Comparison of ENCODE assay signal across 19 cellular contexts in the genomic region with DNA sequence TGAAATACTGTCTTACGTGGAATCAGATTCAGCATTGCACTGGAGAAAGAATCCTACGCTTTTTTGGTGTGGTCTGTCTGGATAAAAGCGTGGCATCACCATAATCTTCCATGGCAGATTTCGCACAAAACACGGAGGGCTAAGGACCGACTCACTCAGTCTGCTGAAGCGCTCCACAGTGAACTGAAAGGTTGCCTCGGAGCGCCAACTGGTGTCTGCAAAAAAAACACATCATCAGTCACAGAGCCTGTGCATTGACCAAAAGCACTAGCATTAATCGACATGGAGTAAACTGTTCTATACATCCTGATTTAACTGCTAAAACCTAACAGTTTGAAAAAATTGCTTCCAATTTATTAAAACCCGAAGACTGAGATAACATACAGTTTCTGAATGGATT. TPM values are rescaled to one million over a fixed set of nuclear protein-coding genes. Genes with fewer than 3 reads are reported as not detected.
DNase-seq lines count a peak whose midpoint lies in the region; ATAC-seq and TF ChIP-seq lines count a peak whose summit lies in the region.
"Had no signal": no experiment of that assay in that cellular context is flagged by ENCODE, and none has a peak within 500 bp of the region (broad histone marks: within the 10 kb centered on the region; RNA-seq: fewer than 3 reads in every experiment).

No MANE protein-coding gene starts in this region.

- no peak for ATAC-seq in activated T-cell treated with anti-CD3 and anti-CD28 coated beads, Interleukin-2, amount 50 U/mL, for 4 hours
- ATAC-seq in T-helper 17 cell (no peak), GM18519 (IDR thresholded peaks at IDR 0.05; ENCODE audit: low FRiP score, unreplicated experiment) (no peak)
- ATAC-seq: HCT116 had no signal

- H3K4me3 Mint-ChIP-seq in activated T-cell treated with anti-CD3 and anti-CD28 coated beads, Interleukin-2, amount 50 U/mL, for 24 hours, result no peak overlapping the region
- H3K4me3 Mint-ChIP-seq in activated T-cell treated with anti-CD3 and anti-CD28 coated beads, Interleukin-2, amount 50 U/mL, for 4 hours, result no peak overlapping the region
- no peak overlapping the region for H3K4me3 Mint-ChIP-seq in T-helper 17 cell
- H3K4me3 Mint-ChIP-seq in endodermal cell, result no peak overlapping the region
- H3K4me3 Mint-ChIP-seq: CD14-positive monocyte had no signal

- H3K27ac ChIP-seq in endodermal cell (ENCODE audit: low read depth, low read length) (no peak overlapping the region), colonic mucosa (no peak overlapping the region)
- H3K27ac ChIP-seq: RWPE1 had no signal

- no peaks in the 10 kb centered on the region for H3K9me3 Mint-ChIP-seq in activated T-cell treated with anti-CD3 and anti-CD28 coated beads, Interleukin-2, amount 50 U/mL, for 24 hours
- no peaks in the 10 kb centered on the region for H3K9me3 Mint-ChIP-seq in activated T-cell treated with anti-CD3 and anti-CD28 coated beads, Interleukin-2, amount 50 U/mL, for 4 hours
- H3K9me3 Mint-ChIP-seq in endodermal cell, result no peaks in the 10 kb centered on the region
- H3K9me3 Mint-ChIP-seq: CD14-positive monocyte had no signal

- WGBS in endodermal cell (ENCODE audit: insufficient coverage in 1 of 2, insufficient read length in 1 of 2), 2 experiments, result 92 to 95% methylated on average over 10 to 11 of the region's 11 CpGs

- H3K9me3 ChIP-seq in T-helper 17 cell (ENCODE audit: control insufficient read depth, low read length, poor library complexity, severe bottlenecking) (no peaks in the 10 kb centered on the region), endodermal cell (ENCODE audit: control insufficient read depth, low read length) (no peaks in the 10 kb centered on the region), colonic mucosa (no peaks in the 10 kb centered on the region)

- H3K27ac Mint-ChIP-seq in activated T-cell treated with anti-CD3 and anti-CD28 coated beads, Interleukin-2, amount 50 U/mL, for 24 hours, result peak overlapping the region; percentile 73
- H3K27ac Mint-ChIP-seq in T-helper 17 cell (peak overlapping the region; percentile 49), endodermal cell (peak overlapping the region; percentile 79)

- H3K27me3 ChIP-seq in endodermal cell (ENCODE audit: control insufficient read depth, insufficient read depth, low read length, poor library complexity, severe bottlenecking), result no peaks in the 10 kb centered on the region
- no peaks in the 10 kb centered on the region for H3K27me3 ChIP-seq in colonic mucosa

- H3K4me3 ChIP-seq in endodermal cell (ENCODE audit: low read length) (no peak overlapping the region), colonic mucosa (no peak overlapping the region)

- H3K9ac ChIP-seq in endodermal cell (ENCODE audit: extremely low read depth, low read length, poor library complexity, severe bottlenecking), result no peak overlapping the region
- H3K9ac ChIP-seq in colonic mucosa (ENCODE audit: low read depth in 2 of 2, low read length in 2 of 2), result no peak overlapping the region

- no peaks in the 10 kb centered on the region for H3K27me3 Mint-ChIP-seq in activated T-cell treated with anti-CD3 and anti-CD28 coated beads, Interleukin-2, amount 50 U/mL, for 24 hours
- no peaks in the 10 kb centered on the region for H3K27me3 Mint-ChIP-seq in activated T-cell treated with anti-CD3 and anti-CD28 coated beads, Interleukin-2, amount 50 U/mL, for 4 hours (ENCODE audit: low read depth)
- H3K27me3 Mint-ChIP-seq in T-helper 17 cell (no peaks in the 10 kb centered on the region), endodermal cell (ENCODE audit: insufficient read depth) (no peaks in the 10 kb centered on the region)

- intact Hi-C loops in posterior cingulate gyrus (cut with DNase I) (no loop called here), colonic mucosa (cut with DNase I) (loop anchor here (5.0 kb wide), 1 partner anchor 34 kb away; no protein-coding TSS in a partner anchor)

- no peaks in the 10 kb centered on the region for H3K4me1 ChIP-seq in endodermal cell (ENCODE audit: control insufficient read depth, insufficient read depth, low read length)
- peaks cover 17% of the 10 kb centered on the region for H3K4me1 ChIP-seq in colonic mucosa

- TF ChIP-seq CTCF in endodermal cell (conservative IDR thresholded peaks at IDR 0.05) (peak; percentile 21), colonic mucosa (IDR thresholded peaks at IDR 0.05) (no peak)

- H3K36me3 Mint-ChIP-seq in activated T-cell treated with anti-CD3 and anti-CD28 coated beads, Interleukin-2, amount 50 U/mL, for 24 hours (ENCODE audit: low read depth), result peaks cover 97% of the 10 kb centered on the region
- peaks cover 42% of the 10 kb centered on the region for H3K36me3 Mint-ChIP-seq in activated T-cell treated with anti-CD3 and anti-CD28 coated beads, Interleukin-2, amount 50 U/mL, for 4 hours (ENCODE audit: insufficient read depth)
- peaks cover 2% of the 10 kb centered on the region for H3K36me3 Mint-ChIP-seq in T-helper 17 cell (ENCODE audit: low read depth)
- peaks cover 68% of the 10 kb centered on the region for H3K36me3 Mint-ChIP-seq in endodermal cell (ENCODE audit: low read depth)

- DNase-seq in activated T-cell treated with anti-CD3 and anti-CD28 coated beads, Interleukin-2, amount 50 U/mL, for 24 hours, result no peak
- no peak for DNase-seq in activated T-cell treated with anti-CD3 and anti-CD28 coated beads, Interleukin-2, amount 50 U/mL, for 4 hours
- no peak for DNase-seq in T-helper 17 cell
- no peak for DNase-seq in endodermal cell
- DNase-seq in posterior cingulate gyrus, result peak in 8 of 10 donors; percentile 23 to 90 (median 42)
- DNase-seq in 8988T, result no peak
- DNase-seq in colonic mucosa, result no peak
- DNase-seq: COR-L47, NCI-H1048, NCI-H146, NCI-H2081 treated with DMSO at 0.1 percent for 48 hours, NCI-H226, NCI-H526 treated with DMSO at 0.1 percent for 48 hours, OCI-M1 had no signal

- peaks cover 81% of the 10 kb centered on the region for H3K4me1 Mint-ChIP-seq in activated T-cell treated with anti-CD3 and anti-CD28 coated beads, Interleukin-2, amount 50 U/mL, for 24 hours (ENCODE audit: low read depth)
- peaks cover 57% of the 10 kb centered on the region for H3K4me1 Mint-ChIP-seq in activated T-cell treated with anti-CD3 and anti-CD28 coated beads, Interleukin-2, amount 50 U/mL, for 4 hours (ENCODE audit: low read depth)
- H3K4me1 Mint-ChIP-seq in T-helper 17 cell, result peaks cover 41% of the 10 kb centered on the region
- H3K4me1 Mint-ChIP-seq in endodermal cell, result no peaks in the 10 kb centered on the region

- H3K36me3 ChIP-seq in endodermal cell (ENCODE audit: control insufficient read depth, insufficient read depth, low read length), result peaks cover 62% of the 10 kb centered on the region
- H3K36me3 ChIP-seq in colonic mucosa, result peaks cover 22% of the 10 kb centered on the region

RNA-seq across cellular contexts. Expression of a gene that starts 40.5 kb away (rescaled TPM):
- total RNA-seq in activated T-cell treated with anti-CD3 and anti-CD28 coated beads, Interleukin-2, amount 50 U/mL, for 4 hours, result 100 to 1,000 TPM; 189 to 210 (median 196) TPM
- 100 to 1,000 TPM; 259 to 282 TPM for total RNA-seq in T-helper 17 cell
- total RNA-seq in endodermal cell, result 100 to 1,000 TPM; 114 to 140 TPM
- polyA plus RNA-seq in endodermal cell (2013, experiment 1 of 2), result 101 TPM
- polyA plus RNA-seq in endodermal cell (2013, experiment 2 of 2), result 95.6 TPM
- 100 to 1,000 TPM; 147 to 176 TPM for total RNA-seq in colonic mucosa

RNA-seq across cellular contexts. Expression of a gene that starts 41.0 kb away (rescaled TPM):
- total RNA-seq in activated T-cell treated with anti-CD3 and anti-CD28 coated beads, Interleukin-2, amount 50 U/mL, for 4 hours, result not detected
- total RNA-seq in T-helper 17 cell, result under 1 TPM in 1 of 2 donors, not detected in 1; 0.75 TPM
- total RNA-seq in endodermal cell, result not detected
- not detected for polyA plus RNA-seq in endodermal cell (2013, experiment 1 of 2)
- polyA plus RNA-seq in endodermal cell (2013, experiment 2 of 2), result not detected
- not detected for total RNA-seq in colonic mucosa
- total RNA-seq: A172 had no signal
- polyA plus RNA-seq: CD14-positive monocyte had no signal

RNA-seq across cellular contexts. Expression of a gene that starts 54.4 kb away (rescaled TPM):
- 10 to 100 TPM; 14.7 to 17.8 (median 16.8) TPM for total RNA-seq in activated T-cell treated with anti-CD3 and anti-CD28 coated beads, Interleukin-2, amount 50 U/mL, for 4 hours
- total RNA-seq in T-helper 17 cell (10 to 100 TPM; 25.4 to 30.4 TPM), endodermal cell (100 to 1,000 TPM; 233 to 275 TPM), colonic mucosa (10 to 100 TPM; 75.7 to 77.9 TPM)
- polyA plus RNA-seq in endodermal cell (2013, experiment 1 of 2), result 183 TPM
- polyA plus RNA-seq in endodermal cell (2013, experiment 2 of 2), result 179 TPM

Comparison
In these comparisons a context has a peak if more than half of its experiments do, and no peak if none do; other contexts are left out.
1. DNase-seq: peak in posterior cingulate gyrus (8 of 10); none in activated T-cell treated with anti-CD3 and anti-CD28 coated beads, Interleukin-2, amount 50 U/mL, for 24 hours (single experiment), activated T-cell treated with anti-CD3 and anti-CD28 coated beads, Interleukin-2, amount 50 U/mL, for 4 hours (single experiment), T-helper 17 cell (0 of 3), endodermal cell (single experiment), 8988T (single experiment) and colonic mucosa (single experiment).
2. Peak in every context shown above with its lines, with median percentiles within 50 percentile points of each other: H3K27ac Mint-ChIP-seq.